8 cellular contexts compared by ENCODE assay signal in genomic region chr15:65305144-65305758, GRCh38. TPM values are rescaled to one million over a fixed set of nuclear protein-coding genes. Genes with fewer than 3 reads are reported as not detected.
A peak's percentile ranks its signal among the peaks of the same experiment; 100 is the strongest.
DNase-seq lines count a peak whose midpoint lies in the region; ATAC-seq, FAIRE-seq and TF ChIP-seq lines count a peak whose summit lies in the region.

No MANE protein-coding gene starts in this region.

- H3K4me3 Mint-ChIP-seq in CD14-positive monocyte = peak overlapping the region; percentile 37 to 73
- H3K4me3 Mint-ChIP-seq in activated naive CD8-positive, alpha-beta T cell treated with anti-CD3 and anti-CD28 coated beads, Interleukin-2, amount 10 ng/mL, durations not matched to agents 7 days and 5 days = peak overlapping the region; percentile 90

- peaks cover 0 to under 1% (median 0%) of the 10 kb centered on the region in 3 donors for H3K27me3 Mint-ChIP-seq in CD14-positive monocyte (ENCODE audit: low read depth in 3 of 3)
- peaks cover 1% of the 10 kb centered on the region for H3K27me3 Mint-ChIP-seq in activated naive CD8-positive, alpha-beta T cell treated with anti-CD3 and anti-CD28 coated beads, Interleukin-2, amount 10 ng/mL, durations not matched to agents 7 days and 5 days

- peak overlapping the region; percentile 91 to 96 (median 94) for H3K27ac Mint-ChIP-seq in CD14-positive monocyte
- peak overlapping the region; percentile 94 for H3K27ac Mint-ChIP-seq in activated naive CD8-positive, alpha-beta T cell treated with anti-CD3 and anti-CD28 coated beads, Interleukin-2, amount 10 ng/mL, durations not matched to agents 7 days and 5 days

- peaks cover 0 to 4% (median 2%) of the 10 kb centered on the region in 7 donors for H3K9me3 Mint-ChIP-seq in CD14-positive monocyte
- no peaks in the 10 kb centered on the region for H3K9me3 Mint-ChIP-seq in activated naive CD8-positive, alpha-beta T cell treated with anti-CD3 and anti-CD28 coated beads, Interleukin-2, amount 10 ng/mL, durations not matched to agents 7 days and 5 days

- ATAC-seq in HG02870 (IDR thresholded peaks at IDR 0.05; ENCODE audit: unreplicated experiment) = peak; percentile 43
- ATAC-seq in activated naive CD8-positive, alpha-beta T cell treated with anti-CD3 and anti-CD28 coated beads, Interleukin-2, amount 10 ng/mL, durations not matched to agents 7 days and 5 days (ENCODE audit: low read depth) = no peak
- ATAC-seq in lower lobe of right lung = peak; percentile 7 to 31
- peak; percentile 24 for ATAC-seq in upper lobe of right lung
- no peak for ATAC-seq in HG03342 (IDR thresholded peaks at IDR 0.05; ENCODE audit: unreplicated experiment)
- ATAC-seq in GM21825 (IDR thresholded peaks at IDR 0.05; ENCODE audit: unreplicated experiment) = no peak

- POLR2A ChIA-PET in activated naive CD8-positive, alpha-beta T cell treated with anti-CD3 and anti-CD28 coated beads, Interleukin-2, amount 10 ng/mL, durations not matched to agents 7 days and 5 days (lab: Charles Lee) = interaction anchor here (0.6 to 3.3 kb wide), 49 partner anchors 8 to 1192 kb away, joined by 3 to 112 read pairs (median 4); partner anchors contain the start of genes ANKDD1A, CLPX, DIS3L and DPP8

- intact Hi-C loops in CD14-positive monocyte (cut with micrococcal nuclease) = loop anchor here in 1 of 2 donors (1.0 kb wide), 1 partner anchor 8 kb away; no protein-coding TSS in a partner anchor
- intact Hi-C loops in lower lobe of right lung (cut with DNase I) = no loop called here
- intact Hi-C loops in upper lobe of right lung (cut with DNase I) = loop anchor here (10.0 kb wide), 1 partner anchor 120 kb away; the partner anchor contains the start of gene CLPX

- H3K4me1 Mint-ChIP-seq in CD14-positive monocyte = peaks cover 26% of the 10 kb centered on the region
- peaks cover 18% of the 10 kb centered on the region for H3K4me1 Mint-ChIP-seq in activated naive CD8-positive, alpha-beta T cell treated with anti-CD3 and anti-CD28 coated beads, Interleukin-2, amount 10 ng/mL, durations not matched to agents 7 days and 5 days

- no peak for DNase-seq in CD14-positive monocyte (ENCODE audit: low spot score)
- no peak for DNase-seq in activated naive CD8-positive, alpha-beta T cell treated with anti-CD3 and anti-CD28 coated beads, Interleukin-2, amount 10 ng/mL, durations not matched to agents 7 days and 5 days
- no peak for DNase-seq in lower lobe of right lung
- DNase-seq in upper lobe of right lung = no peak
- DNase-seq in frontal cortex (ENCODE audit: low spot score in 2 of 2) = no peak

- FAIRE-seq in frontal cortex (lab: Jason Lieb, UNC) = no peak

- H3K9me3 ChIP-seq in lower lobe of right lung (no peaks in the 10 kb centered on the region), upper lobe of right lung (no peaks in the 10 kb centered on the region)

- H3K4me1 ChIP-seq in lower lobe of right lung (peaks cover 14% of the 10 kb centered on the region), upper lobe of right lung (peaks cover 13% of the 10 kb centered on the region)

- no peak for TF ChIP-seq CTCF in CD14-positive monocyte (IDR thresholded peaks at IDR 0.05)
- no peak for TF ChIP-seq CTCF in lower lobe of right lung (IDR thresholded peaks at IDR 0.05)
- no peak for TF ChIP-seq CTCF in upper lobe of right lung (IDR thresholded peaks at IDR 0.05)

- H3K36me3 ChIP-seq in lower lobe of right lung = no peaks in the 10 kb centered on the region
- no peaks in the 10 kb centered on the region for H3K36me3 ChIP-seq in upper lobe of right lung

- H3K36me3 Mint-ChIP-seq in CD14-positive monocyte = no peaks in the 10 kb centered on the region
- no peaks in the 10 kb centered on the region for H3K36me3 Mint-ChIP-seq in activated naive CD8-positive, alpha-beta T cell treated with anti-CD3 and anti-CD28 coated beads, Interleukin-2, amount 10 ng/mL, durations not matched to agents 7 days and 5 days

- H3K4me3 ChIP-seq in lower lobe of right lung (peak overlapping the region; percentile 63), upper lobe of right lung (peak overlapping the region; percentile 69)

- H3K27ac ChIP-seq in lower lobe of right lung (peak overlapping the region; percentile 97), upper lobe of right lung (peak overlapping the region; percentile 96)

- H3K27me3 ChIP-seq in lower lobe of right lung (ENCODE audit: low read depth) (no peaks in the 10 kb centered on the region), upper lobe of right lung (no peaks in the 10 kb centered on the region)

RNA-seq across cellular contexts. Expression of gene RNU5B-1, which starts 0.8 kb away (rescaled TPM):
- not detected for polyA plus RNA-seq in CD14-positive monocyte
- 10 to 100 TPM; 27.2 to 27.3 TPM for total RNA-seq in activated naive CD8-positive, alpha-beta T cell treated with anti-CD3 and anti-CD28 coated beads, Interleukin-2, amount 10 ng/mL, durations not matched to agents 7 days and 5 days
- 47.6 TPM for total RNA-seq in lower lobe of right lung
- 21.6 TPM for total RNA-seq in upper lobe of right lung
- total RNA-seq in frontal cortex = not detected

RNA-seq across cellular contexts. Expression of gene RNU5A-1, which starts 9.4 kb away (rescaled TPM):
- polyA plus RNA-seq in CD14-positive monocyte = not detected
- total RNA-seq in activated naive CD8-positive, alpha-beta T cell treated with anti-CD3 and anti-CD28 coated beads, Interleukin-2, amount 10 ng/mL, durations not matched to agents 7 days and 5 days = not detected
- not detected for total RNA-seq in lower lobe of right lung
- not detected for total RNA-seq in upper lobe of right lung
- total RNA-seq in frontal cortex = not detected

RNA-seq across cellular contexts. Expression of gene PARP16, which starts 18.6 kb away (rescaled TPM):
- polyA plus RNA-seq in CD14-positive monocyte = 1 to 10 TPM; 4.8 to 6.9 TPM
- total RNA-seq in activated naive CD8-positive, alpha-beta T cell treated with anti-CD3 and anti-CD28 coated beads, Interleukin-2, amount 10 ng/mL, durations not matched to agents 7 days and 5 days = 10 to 100 TPM; 17.7 to 20.4 TPM
- 8.8 TPM for total RNA-seq in lower lobe of right lung
- total RNA-seq in upper lobe of right lung = 8.3 TPM
- total RNA-seq in frontal cortex = 8.6 TPM

Comparison
In these comparisons a context has a peak if more than half of its experiments do, and no peak if none do; other contexts are left out.
1. ATAC-seq: peak in HG02870 (single experiment), lower lobe of right lung (2 of 2) and upper lobe of right lung (single experiment); none in activated naive CD8-positive, alpha-beta T cell treated with anti-CD3 and anti-CD28 coated beads, Interleukin-2, amount 10 ng/mL, durations not matched to agents 7 days and 5 days (single experiment), HG03342 (single experiment) and GM21825 (single experiment).
2. RNA of gene RNU5B-1, which starts 0.8 kb away (total RNA-seq): 47.6 TPM in lower lobe of right lung (single experiment), 27.2 to 27.3 TPM in activated naive CD8-positive, alpha-beta T cell treated with anti-CD3 and anti-CD28 coated beads, Interleukin-2, amount 10 ng/mL, durations not matched to agents 7 days and 5 days and 21.6 TPM in upper lobe of right lung (single experiment); not detected in frontal cortex (single experiment); every median in the first group is over 10 times any median in the second.